Comparison of ENCODE assay signal across 16 cellular contexts in the genomic region with DNA sequence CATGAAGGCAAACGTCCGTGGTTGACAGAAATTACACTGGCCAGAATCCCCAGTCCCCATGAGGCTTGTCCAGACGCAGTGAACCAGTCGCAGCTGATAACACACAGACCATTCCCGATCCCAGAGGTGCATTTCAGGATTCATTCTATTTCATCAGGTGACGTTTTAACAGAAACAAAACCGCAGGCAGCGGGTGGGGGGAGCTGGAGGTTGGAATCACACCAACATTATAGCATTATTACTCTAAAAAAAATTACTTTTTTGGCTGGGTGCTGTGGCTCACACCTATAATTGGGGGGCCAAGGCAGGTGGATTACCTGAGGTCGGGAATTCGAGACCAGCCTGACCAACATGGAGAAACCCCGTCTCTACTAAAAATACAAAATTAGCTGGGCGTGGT. TPM values are rescaled to one million over a fixed set of nuclear protein-coding genes. Genes with fewer than 3 reads are reported as not detected.
A peak's percentile ranks its signal among the peaks of the same experiment; 100 is the strongest.
DNase-seq lines count a peak whose midpoint lies in the region; ATAC-seq and TF ChIP-seq lines count a peak whose summit lies in the region.
"Had no signal": no experiment of that assay in that cellular context is flagged by ENCODE, and none has a peak within 500 bp of the region (broad histone marks: within the 10 kb centered on the region; RNA-seq: fewer than 3 reads in every experiment).

No MANE protein-coding gene starts in this region.

- ATAC-seq in activated CD8-positive, alpha-beta T cell treated with anti-CD3 and anti-CD28 coated beads for 36 hours, result no peak
- no peak for ATAC-seq in activated CD8-positive, alpha-beta T cell treated with anti-CD3 and anti-CD28 coated beads, Interleukin-2, amount 10 ng/mL, durations not matched to agents 7 days and 5 days
- ATAC-seq in HCT116 (no peak), psoas muscle (no peak)
- ATAC-seq: A549 had no signal

- intact Hi-C loops in activated CD8-positive, alpha-beta T cell treated with anti-CD3 and anti-CD28 coated beads for 36 hours (cut with micrococcal nuclease), result loop anchor here (2.0 to 5.0 kb wide), 4 partner anchors 25 to 191 kb away; a partner anchor contains a TSS
- intact Hi-C loops in HCT116 (cut with micrococcal nuclease) (no loop called here), psoas muscle (cut with DNase I) (loop anchor here (5.0 to 10.0 kb wide), 2 partner anchors 173 to 176 kb away; no protein-coding TSS in a partner anchor)

- peak overlapping the region; percentile 96 for H3K27ac ChIP-seq in HCT116 (ENCODE audit: low read depth, low read length)
- H3K27ac ChIP-seq in psoas muscle, result peak overlapping the region; percentile 97
- H3K27ac ChIP-seq in brain microvascular endothelial cell, result no peak overlapping the region
- H3K27ac ChIP-seq: coronary artery had no signal

- H3K9ac ChIP-seq in HCT116 (ENCODE audit: low read length), result peak overlapping the region; percentile 99

- H3K9me3 ChIP-seq in HCT116 (ENCODE audit: control insufficient read depth in 1 of 2, insufficient read depth in 1 of 2, low read depth in 1 of 2, low read length in 2 of 2) (no peaks in the 10 kb centered on the region), psoas muscle (no peaks in the 10 kb centered on the region)
- H3K9me3 ChIP-seq: A549, left lung, MG63 had no signal

- BruUV-seq in HCT116 (replicated peaks; lab: Mats Ljungman, UMichigan), result no TSS peak

- H3K9me2 ChIP-seq in HCT116 (ENCODE audit: insufficient read depth), result no peaks in the 10 kb centered on the region

- no peak overlapping the region; a peak in 1 of 4 replicates for H3K4me3 ChIP-seq in HCT116 (replicated peaks in 1 of 2; ENCODE audit: low read depth in 1 of 2, low read length in 2 of 2)
- H3K4me3 ChIP-seq in psoas muscle, result no peak overlapping the region
- H3K4me3 ChIP-seq in brain microvascular endothelial cell (ENCODE audit: low read depth, low read length), result no peak overlapping the region
- H3K4me3 ChIP-seq: A549, coronary artery, left lung, MG63 had no signal

- no peak for DNase-seq in activated CD8-positive, alpha-beta T cell treated with anti-CD3 and anti-CD28 coated beads for 36 hours
- DNase-seq in activated CD8-positive, alpha-beta T cell treated with anti-CD3 and anti-CD28 coated beads, Interleukin-2, amount 10 ng/mL, durations not matched to agents 7 days and 5 days, result no peak
- no peak for DNase-seq in HCT116 (ENCODE audit: low read depth, low spot score)
- no peak for DNase-seq in activated naive CD8-positive, alpha-beta T cell treated with anti-CD3 and anti-CD28 coated beads for 36 hours
- peak in 1 of 2 donors; percentile 15 for DNase-seq in psoas muscle
- no peak for DNase-seq in brain microvascular endothelial cell
- no peak for DNase-seq in RPMI8226
- no peak for DNase-seq in AML-193 (lab: John Stamatoyannopoulos, UW)
- DNase-seq: anterior cingulate cortex, MG63, NCI-H2029 treated with DMSO at 0.1 percent for 48 hours, nephron progenitor cell, SIG-M5 had no signal

- 78 to 83% (median 82%) methylated on average over 10 to 12 of the region's 12 CpGs for WGBS in psoas muscle, 3 donors

- H3K27me3 Mint-ChIP-seq in activated CD8-positive, alpha-beta T cell treated with anti-CD3 and anti-CD28 coated beads for 36 hours, result no peaks in the 10 kb centered on the region
- no peaks in the 10 kb centered on the region for H3K27me3 Mint-ChIP-seq in activated CD8-positive, alpha-beta T cell treated with anti-CD3 and anti-CD28 coated beads, Interleukin-2, amount 10 ng/mL, durations not matched to agents 7 days and 5 days (ENCODE audit: low read depth)
- no peaks in the 10 kb centered on the region for H3K27me3 Mint-ChIP-seq in activated naive CD8-positive, alpha-beta T cell treated with anti-CD3 and anti-CD28 coated beads for 36 hours

- H3K4me2 ChIP-seq in HCT116 (ENCODE audit: low read length), result peak overlapping the region; percentile 74

- peaks cover 5% of the 10 kb centered on the region; the same call in 1 of the 2 replicates for H4K20me1 ChIP-seq in HCT116 (ENCODE audit: insufficient read depth)

- H3K36me3 Mint-ChIP-seq in activated CD8-positive, alpha-beta T cell treated with anti-CD3 and anti-CD28 coated beads for 36 hours (ENCODE audit: low read depth), result peaks cover 71% of the 10 kb centered on the region
- peaks cover 63% of the 10 kb centered on the region for H3K36me3 Mint-ChIP-seq in activated CD8-positive, alpha-beta T cell treated with anti-CD3 and anti-CD28 coated beads, Interleukin-2, amount 10 ng/mL, durations not matched to agents 7 days and 5 days (ENCODE audit: low read depth)
- H3K36me3 Mint-ChIP-seq in activated naive CD8-positive, alpha-beta T cell treated with anti-CD3 and anti-CD28 coated beads for 36 hours, result peaks cover 60% of the 10 kb centered on the region

- RAD21 ChIA-PET in HCT116 (lab: Charles Lee; ENCODE audit: low non-redundant PET in 1 of 2, low total read pairs in 2 of 2, uncharacterized antibody in 2 of 2, unreplicated experiment in 2 of 2), result no interaction called here

- TF ChIP-seq CTCF in activated CD8-positive, alpha-beta T cell treated with anti-CD3 and anti-CD28 coated beads for 36 hours (IDR thresholded peaks at IDR 0.05), result no peak
- TF ChIP-seq CTCF in HCT116 (IDR thresholded peaks at IDR 0.05 in 2 of 3, conservative IDR thresholded peaks at IDR 0.05 in 1 of 3; ENCODE audit: borderline replicate concordance in 1 of 3, insufficient read depth in 1 of 3, low read depth in 2 of 3, low read length in 2 of 3) (no peak), psoas muscle (IDR thresholded peaks at IDR 0.05) (no peak), brain microvascular endothelial cell (IDR thresholded peaks at IDR 0.05; ENCODE audit: low read depth, low read length, missing control alignments) (no peak)

- in situ Hi-C loops in brain microvascular endothelial cell (cut with HindIII; ENCODE audit: low pct_ligation_motif_present, low sequenced_read_pairs), result no loop called here

- H3K4me3 Mint-ChIP-seq in activated CD8-positive, alpha-beta T cell treated with anti-CD3 and anti-CD28 coated beads for 36 hours, result no peak overlapping the region
- no peak overlapping the region for H3K4me3 Mint-ChIP-seq in activated CD8-positive, alpha-beta T cell treated with anti-CD3 and anti-CD28 coated beads, Interleukin-2, amount 10 ng/mL, durations not matched to agents 7 days and 5 days
- H3K4me3 Mint-ChIP-seq in activated naive CD8-positive, alpha-beta T cell treated with anti-CD3 and anti-CD28 coated beads for 36 hours, result no peak overlapping the region
- H3K4me3 Mint-ChIP-seq: nephron progenitor cell had no signal

- H3K36me3 ChIP-seq in HCT116 (ENCODE audit: control insufficient read depth in 1 of 2, insufficient read depth in 2 of 2, low read length in 2 of 2), result peaks cover 26 to 55% of the 10 kb centered on the region in 2 experiments
- peaks cover 13 to 58% of the 10 kb centered on the region in 2 donors for H3K36me3 ChIP-seq in psoas muscle (ENCODE audit: insufficient read depth in 1 of 2, low read depth in 1 of 2)
- peaks cover 53% of the 10 kb centered on the region for H3K36me3 ChIP-seq in brain microvascular endothelial cell (replicated peaks)

- POLR2A ChIA-PET in activated CD8-positive, alpha-beta T cell treated with anti-CD3 and anti-CD28 coated beads for 36 hours (lab: Charles Lee), result interaction anchor here (1.2 to 7.6 kb wide), 4 partner anchors 12 to 167 kb away, joined by 4 to 121 read pairs (median 4); no protein-coding TSS in a partner anchor
- POLR2A ChIA-PET in activated CD8-positive, alpha-beta T cell treated with anti-CD3 and anti-CD28 coated beads, Interleukin-2, amount 10 ng/mL, durations not matched to agents 7 days and 5 days (lab: Charles Lee), result no interaction called here
- POLR2A ChIA-PET in HCT116 (lab: Charles Lee), result no interaction called here

- CTCF ChIA-PET in activated CD8-positive, alpha-beta T cell treated with anti-CD3 and anti-CD28 coated beads for 36 hours (lab: Charles Lee), result interaction anchor here (1.5 to 6.2 kb wide), 2 partner anchors 15 to 176 kb away, joined by 3 to 59 read pairs; no protein-coding TSS in a partner anchor
- CTCF ChIA-PET in activated CD8-positive, alpha-beta T cell treated with anti-CD3 and anti-CD28 coated beads, Interleukin-2, amount 10 ng/mL, durations not matched to agents 7 days and 5 days (lab: Charles Lee), result interaction anchor here (4.3 kb wide), 1 partner anchor 16 kb away, joined by 44 read pairs; no protein-coding TSS in a partner anchor
- CTCF ChIA-PET in HCT116 (lab: Charles Lee), result interaction anchor here (0.9 kb wide), 1 partner anchor 16 kb away, joined by 3 read pairs; no protein-coding TSS in a partner anchor

- no peak for TF ChIP-seq POLR2A in HCT116 (IDR thresholded peaks at IDR 0.05; ENCODE audit: borderline replicate concordance, extremely low read depth, insufficient read depth, insufficient read length)

- H3K4me1 Mint-ChIP-seq in activated CD8-positive, alpha-beta T cell treated with anti-CD3 and anti-CD28 coated beads for 36 hours (ENCODE audit: low read depth), result peaks cover 55% of the 10 kb centered on the region
- H3K4me1 Mint-ChIP-seq in activated CD8-positive, alpha-beta T cell treated with anti-CD3 and anti-CD28 coated beads, Interleukin-2, amount 10 ng/mL, durations not matched to agents 7 days and 5 days (ENCODE audit: low read depth), result peaks cover 64% of the 10 kb centered on the region
- H3K4me1 Mint-ChIP-seq in activated naive CD8-positive, alpha-beta T cell treated with anti-CD3 and anti-CD28 coated beads for 36 hours, result peaks cover 32% of the 10 kb centered on the region

- H3K79me2 ChIP-seq in HCT116 (ENCODE audit: insufficient read depth, low read length), result peaks cover 36% of the 10 kb centered on the region

- H3K9me3 Mint-ChIP-seq in activated CD8-positive, alpha-beta T cell treated with anti-CD3 and anti-CD28 coated beads for 36 hours, result no peaks in the 10 kb centered on the region
- H3K9me3 Mint-ChIP-seq in activated CD8-positive, alpha-beta T cell treated with anti-CD3 and anti-CD28 coated beads, Interleukin-2, amount 10 ng/mL, durations not matched to agents 7 days and 5 days (ENCODE audit: insufficient read depth), result no peaks in the 10 kb centered on the region
- H3K9me3 Mint-ChIP-seq in activated naive CD8-positive, alpha-beta T cell treated with anti-CD3 and anti-CD28 coated beads for 36 hours, result peaks cover 2% of the 10 kb centered on the region
- H3K9me3 Mint-ChIP-seq: nephron progenitor cell had no signal

- H3K27me3 ChIP-seq in HCT116 (ENCODE audit: insufficient read depth, low read length) (no peaks in the 10 kb centered on the region), psoas muscle (ENCODE audit: insufficient read depth in 3 of 3, low read length in 2 of 3) (no peaks in the 10 kb centered on the region), brain microvascular endothelial cell (replicated peaks) (no peaks in the 10 kb centered on the region)
- H3K27me3 ChIP-seq: left lung, MG63 had no signal

- no peak overlapping the region for H2AFZ ChIP-seq in HCT116 (ENCODE audit: low read depth, low read length, poor library complexity, severe bottlenecking)

- peaks cover 24 to 40% of the 10 kb centered on the region in 2 experiments for H3K4me1 ChIP-seq in HCT116 (ENCODE audit: control insufficient read depth in 1 of 2, insufficient read depth in 2 of 2, low read length in 2 of 2)
- peaks cover 33% of the 10 kb centered on the region for H3K4me1 ChIP-seq in psoas muscle

- peak overlapping the region; percentile 90 for H3K27ac Mint-ChIP-seq in activated CD8-positive, alpha-beta T cell treated with anti-CD3 and anti-CD28 coated beads for 36 hours
- no peak overlapping the region for H3K27ac Mint-ChIP-seq in activated CD8-positive, alpha-beta T cell treated with anti-CD3 and anti-CD28 coated beads, Interleukin-2, amount 10 ng/mL, durations not matched to agents 7 days and 5 days
- peak overlapping the region; percentile 60 for H3K27ac Mint-ChIP-seq in activated naive CD8-positive, alpha-beta T cell treated with anti-CD3 and anti-CD28 coated beads for 36 hours
- H3K27ac Mint-ChIP-seq: nephron progenitor cell had no signal

- TF ChIP-seq RAD21 in HCT116 (IDR thresholded peaks at IDR 0.05; ENCODE audit: low read depth), result no peak

RNA-seq across cellular contexts. Expression of a gene that starts 25.2 kb away (rescaled TPM):
- 10 to 100 TPM; 76.8 to 77.3 TPM for total RNA-seq in activated CD8-positive, alpha-beta T cell treated with anti-CD3 and anti-CD28 coated beads for 36 hours
- 10 to 100 TPM; 47.6 to 52.3 TPM for total RNA-seq in activated CD8-positive, alpha-beta T cell treated with anti-CD3 and anti-CD28 coated beads, Interleukin-2, amount 10 ng/mL, durations not matched to agents 7 days and 5 days
- 67.3 TPM for total RNA-seq in HCT116 (2021; ENCODE audit: unreplicated experiment)
- polyA plus RNA-seq in HCT116 (2012), result 39.1 and 51.6 TPM in 2 replicates
- total RNA-seq in activated naive CD8-positive, alpha-beta T cell treated with anti-CD3 and anti-CD28 coated beads for 36 hours, result 100 to 1,000 TPM in 1 of 2 experiments, 10 to 100 TPM in 1; 99.1 to 102 TPM
- total RNA-seq in psoas muscle, result 10 to 100 TPM; 28.0 to 45.1 (median 43.9) TPM
- 10 to 100 TPM; 24.7 to 48.1 (median 45.0) TPM for polyA plus RNA-seq in psoas muscle

RNA-seq across cellular contexts. Expression of a gene that starts 25.4 kb away (rescaled TPM):
- 1 to 10 TPM; 2.8 to 3.0 TPM for total RNA-seq in activated CD8-positive, alpha-beta T cell treated with anti-CD3 and anti-CD28 coated beads for 36 hours
- 1 to 10 TPM; 2.2 to 2.6 TPM for total RNA-seq in activated CD8-positive, alpha-beta T cell treated with anti-CD3 and anti-CD28 coated beads, Interleukin-2, amount 10 ng/mL, durations not matched to agents 7 days and 5 days
- 4.2 TPM for total RNA-seq in HCT116 (2021; ENCODE audit: unreplicated experiment)
- 1.3 and 2.2 TPM in 2 replicates for polyA plus RNA-seq in HCT116 (2012)
- 1 to 10 TPM; 2.6 to 3.2 TPM for total RNA-seq in activated naive CD8-positive, alpha-beta T cell treated with anti-CD3 and anti-CD28 coated beads for 36 hours
- 1 to 10 TPM; 5.9 to 7.9 (median 6.9) TPM for total RNA-seq in psoas muscle
- 1 to 10 TPM; 5.8 to 9.2 (median 6.6) TPM for polyA plus RNA-seq in psoas muscle
